8 cellular contexts compared by ENCODE assay signal in the genomic region with DNA sequence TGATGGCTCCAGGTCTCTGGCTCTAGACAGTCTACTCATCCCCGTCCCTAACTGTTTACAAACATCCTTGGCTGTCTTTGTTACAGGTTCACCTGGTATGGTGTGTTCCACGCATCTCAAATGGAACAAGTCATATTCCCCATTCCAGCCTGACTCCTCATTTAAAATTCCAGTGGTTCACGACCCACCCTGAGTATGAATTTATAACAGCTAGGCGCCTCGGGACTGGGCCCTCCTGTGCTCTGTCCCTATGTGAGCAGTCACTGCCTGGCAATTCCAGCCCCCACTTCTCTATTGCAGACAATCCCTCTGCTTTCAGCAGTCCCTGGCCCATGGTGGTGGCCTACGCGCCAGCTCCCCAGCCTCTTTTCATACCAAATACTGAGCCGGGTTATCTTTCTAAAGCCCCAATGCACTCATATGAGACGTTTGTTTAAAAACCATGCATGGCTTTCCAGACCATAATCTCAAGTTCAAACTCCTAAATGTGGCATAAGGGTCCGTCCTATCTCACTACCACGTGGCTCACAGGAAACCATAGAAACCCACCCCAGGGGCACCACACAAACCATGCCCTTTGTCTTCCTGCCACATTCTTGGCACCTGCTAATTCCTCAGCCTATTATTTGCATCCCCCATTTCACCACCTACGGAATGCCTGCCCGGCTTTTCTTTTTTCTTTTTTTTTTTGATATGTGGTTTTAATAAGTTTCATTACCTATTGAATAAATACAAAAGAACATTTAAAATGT. TPM values are rescaled to one million over a fixed set of nuclear protein-coding genes. Genes with fewer than 3 reads are reported as not detected.
DNase-seq lines count a peak whose midpoint lies in the region; ATAC-seq and TF ChIP-seq lines count a peak whose summit lies in the region.

No MANE protein-coding gene starts in this region.

- H3K4me3 Mint-ChIP-seq in IgD-negative memory B cell, result peak overlapping the region; percentile 93 to 97 (median 97)
- peak overlapping the region; percentile 99 for H3K4me3 Mint-ChIP-seq in central memory CD8-positive, alpha-beta T cell

- H3K9me3 Mint-ChIP-seq in IgD-negative memory B cell, result peaks cover 0 to 1% (median 0%) of the 10 kb centered on the region in 3 donors
- H3K9me3 Mint-ChIP-seq in central memory CD8-positive, alpha-beta T cell, result no peaks in the 10 kb centered on the region

- ATAC-seq in central memory CD8-positive, alpha-beta T cell (replicated peaks; ENCODE audit: extremely low read depth, poor library complexity, severe bottlenecking), result no peak
- no peak for ATAC-seq in HG02588 (IDR thresholded peaks at IDR 0.05; ENCODE audit: unreplicated experiment)

- H3K9ac ChIP-seq in muscle layer of colon (ENCODE audit: low read length), result peak overlapping the region; percentile 41

- H3K4me3 ChIP-seq in AG10803 (ENCODE audit: low read length), result peak overlapping the region; percentile 89
- H3K4me3 ChIP-seq in muscle layer of colon (ENCODE audit: low read depth in 1 of 2, low read length in 2 of 2), result peak overlapping the region in 1 of 2 donors; percentile 76

- no peaks in the 10 kb centered on the region for H3K36me3 ChIP-seq in muscle layer of colon (ENCODE audit: insufficient read depth, low read length)

- H3K4me1 Mint-ChIP-seq in IgD-negative memory B cell, result peaks cover 36 to 48% (median 36%) of the 10 kb centered on the region in 3 donors
- peaks cover 43% of the 10 kb centered on the region for H3K4me1 Mint-ChIP-seq in central memory CD8-positive, alpha-beta T cell

- DNase-seq in AG10803 (ENCODE audit: low read depth) (no peak), ureter (ENCODE audit: low spot score) (no peak), activated gamma-delta T cell (lab: John Stamatoyannopoulos, UW) (no peak), NOMO-1 (lab: John Stamatoyannopoulos, UW; ENCODE audit: unreplicated experiment in 2 of 2) (no peak)
- no peak for DNase-seq in central memory CD8-positive, alpha-beta T cell (ENCODE audit: low spot score in 2 of 2)

- peak overlapping the region; percentile 90 for H3K27ac ChIP-seq in muscle layer of colon (ENCODE audit: low read depth, low read length)

- TF ChIP-seq CTCF in AG10803 (conservative IDR thresholded peaks at IDR 0.05; ENCODE audit: low read length), result no peak

- H3K36me3 Mint-ChIP-seq in IgD-negative memory B cell, result no peaks in the 10 kb centered on the region
- peaks cover 14% of the 10 kb centered on the region for H3K36me3 Mint-ChIP-seq in central memory CD8-positive, alpha-beta T cell (ENCODE audit: insufficient read depth)

- peak overlapping the region in 2 of 3 donors; percentile 45 to 96 for H3K27ac Mint-ChIP-seq in IgD-negative memory B cell
- H3K27ac Mint-ChIP-seq in central memory CD8-positive, alpha-beta T cell (ENCODE audit: low read depth), result peak overlapping the region; percentile 95

- no peaks in the 10 kb centered on the region for H3K9me3 ChIP-seq in muscle layer of colon (ENCODE audit: low read length)

- H3K27me3 ChIP-seq in muscle layer of colon (ENCODE audit: control insufficient read depth in 1 of 2, insufficient read depth in 2 of 2, low read length in 2 of 2), result no peaks in the 10 kb centered on the region

- no peaks in the 10 kb centered on the region for H3K27me3 Mint-ChIP-seq in IgD-negative memory B cell
- no peaks in the 10 kb centered on the region for H3K27me3 Mint-ChIP-seq in central memory CD8-positive, alpha-beta T cell

- peaks cover 7% of the 10 kb centered on the region for H3K4me1 ChIP-seq in muscle layer of colon (ENCODE audit: insufficient read depth, low read length)

RNA-seq across cellular contexts. Expression of a gene that starts 1.6 kb away (rescaled TPM):
- polyA plus RNA-seq in IgD-negative memory B cell, result 10.8 TPM
- 22.0 TPM for total RNA-seq in ureter

RNA-seq across cellular contexts. Expression of a gene that starts 22.4 kb away (rescaled TPM):
- polyA plus RNA-seq in IgD-negative memory B cell, result not detected
- not detected for total RNA-seq in ureter
